Comparison of ENCODE assay signal across 10 cellular contexts in the genomic region with DNA sequence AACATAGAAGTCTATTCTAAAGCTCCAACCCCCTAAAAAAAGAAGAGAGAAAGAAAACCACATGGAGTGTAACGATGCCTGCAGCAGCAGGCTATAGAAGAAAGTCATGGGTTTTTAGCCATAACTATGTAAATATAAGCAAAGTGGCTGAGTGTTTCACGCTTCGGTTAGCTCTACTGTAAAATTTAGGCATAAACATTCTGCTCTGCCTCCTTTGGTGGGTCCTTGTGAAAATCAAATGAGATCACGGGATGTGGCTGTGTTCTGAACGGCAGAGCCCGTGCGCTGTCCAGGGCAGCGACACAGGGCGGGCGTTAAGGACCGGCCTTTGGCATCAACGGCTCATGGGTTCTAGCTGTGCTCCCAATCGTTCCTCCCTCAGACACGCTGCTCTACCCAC.
DNase-seq lines count a peak whose midpoint lies in the region; ATAC-seq and TF ChIP-seq lines count a peak whose summit lies in the region.
"Had no signal": no experiment of that assay in that cellular context is flagged by ENCODE, and none has a peak within 500 bp of the region (broad histone marks: within the 10 kb centered on the region; RNA-seq: fewer than 3 reads in every experiment).

No MANE protein-coding gene starts in this region.

- no peak overlapping the region for H3K4me3 Mint-ChIP-seq in stimulated activated naive CD8-positive, alpha-beta T cell treated with anti-CD3 and anti-CD28 coated beads, Interleukin-15, Interleukin-2, amounts not matched to agents 100 ng/mL and 50 ng/mL, for 24 hours
- no peak overlapping the region for H3K4me3 Mint-ChIP-seq in stimulated activated naive CD8-positive, alpha-beta T cell treated with anti-CD3 and anti-CD28 coated beads, Interleukin-15, amount 100 ng/mL, for 72 hours
- H3K4me3 Mint-ChIP-seq in WTC11 (no peak overlapping the region), Caco-2 (ENCODE audit: unreplicated experiment) (no peak overlapping the region)
- H3K4me3 Mint-ChIP-seq: CD4-positive, alpha-beta memory T cell had no signal

- no peaks in the 10 kb centered on the region for H3K4me1 ChIP-seq in Caco-2

- H3K4me3 ChIP-seq in Caco-2 (ENCODE audit: low read depth, low read length) = no peak overlapping the region

- no TSS peak for BruUV-seq in Caco-2 (replicated peaks; lab: Mats Ljungman, UMichigan)

- POLR2A ChIA-PET in WTC11 (lab: Charles Lee) (interaction anchor here (0.8 kb wide), 1 partner anchor 21 kb away, joined by 5 read pairs; no protein-coding TSS in a partner anchor), Caco-2 (lab: Charles Lee) (no interaction called here)

- CTCF ChIA-PET in WTC11 (lab: Charles Lee) = no interaction called here
- CTCF ChIA-PET in Caco-2 (lab: Charles Lee) = no interaction called here

- no peaks in the 10 kb centered on the region for H3K27me3 ChIP-seq in Caco-2 (replicated peaks; ENCODE audit: control insufficient read depth, insufficient read depth, low read length)

- peaks cover 38% of the 10 kb centered on the region for H3K4me1 Mint-ChIP-seq in stimulated activated naive CD8-positive, alpha-beta T cell treated with anti-CD3 and anti-CD28 coated beads, Interleukin-15, Interleukin-2, amounts not matched to agents 100 ng/mL and 50 ng/mL, for 24 hours (ENCODE audit: low read depth)
- H3K4me1 Mint-ChIP-seq in stimulated activated naive CD8-positive, alpha-beta T cell treated with anti-CD3 and anti-CD28 coated beads, Interleukin-15, amount 100 ng/mL, for 72 hours = peaks cover 38% of the 10 kb centered on the region
- peaks cover 21% of the 10 kb centered on the region for H3K4me1 Mint-ChIP-seq in WTC11
- H3K4me1 Mint-ChIP-seq in Caco-2 (ENCODE audit: low read depth, unreplicated experiment) = no peaks in the 10 kb centered on the region

- no peaks in the 10 kb centered on the region for H3K9me3 ChIP-seq in Caco-2

- peaks cover 85% of the 10 kb centered on the region for H3K36me3 Mint-ChIP-seq in stimulated activated naive CD8-positive, alpha-beta T cell treated with anti-CD3 and anti-CD28 coated beads, Interleukin-15, Interleukin-2, amounts not matched to agents 100 ng/mL and 50 ng/mL, for 24 hours (ENCODE audit: low read depth)
- H3K36me3 Mint-ChIP-seq in WTC11 (peaks cover 64% of the 10 kb centered on the region), Caco-2 (ENCODE audit: insufficient read depth, unreplicated experiment) (peaks cover 7% of the 10 kb centered on the region)

- no peaks in the 10 kb centered on the region for H3K27me3 Mint-ChIP-seq in stimulated activated naive CD8-positive, alpha-beta T cell treated with anti-CD3 and anti-CD28 coated beads, Interleukin-15, Interleukin-2, amounts not matched to agents 100 ng/mL and 50 ng/mL, for 24 hours
- no peaks in the 10 kb centered on the region for H3K27me3 Mint-ChIP-seq in stimulated activated naive CD8-positive, alpha-beta T cell treated with anti-CD3 and anti-CD28 coated beads, Interleukin-15, amount 100 ng/mL, for 72 hours
- H3K27me3 Mint-ChIP-seq in WTC11 (ENCODE audit: low read depth) (no peaks in the 10 kb centered on the region), Caco-2 (ENCODE audit: insufficient read depth, unreplicated experiment) (no peaks in the 10 kb centered on the region)
- H3K27me3 Mint-ChIP-seq: CD4-positive, alpha-beta memory T cell had no signal

- intact Hi-C loops in Caco-2 (cut with micrococcal nuclease; ENCODE audit: unreplicated experiment) = no loop called here

- TF ChIP-seq CTCF in WTC11 (IDR thresholded peaks at IDR 0.05) (no peak), Caco-2 (IDR thresholded peaks at IDR 0.05; ENCODE audit: insufficient read depth in 1 of 2, low read depth in 1 of 2, low read length in 1 of 2, severe bottlenecking in 1 of 2, unreplicated experiment in 1 of 2) (no peak)

- no peaks in the 10 kb centered on the region for H3K9me3 Mint-ChIP-seq in stimulated activated naive CD8-positive, alpha-beta T cell treated with anti-CD3 and anti-CD28 coated beads, Interleukin-15, Interleukin-2, amounts not matched to agents 100 ng/mL and 50 ng/mL, for 24 hours
- no peaks in the 10 kb centered on the region for H3K9me3 Mint-ChIP-seq in stimulated activated naive CD8-positive, alpha-beta T cell treated with anti-CD3 and anti-CD28 coated beads, Interleukin-15, amount 100 ng/mL, for 72 hours
- H3K9me3 Mint-ChIP-seq in WTC11 (peaks cover 8% of the 10 kb centered on the region), Caco-2 (ENCODE audit: unreplicated experiment) (no peaks in the 10 kb centered on the region)

- ATAC-seq in stimulated activated naive CD8-positive, alpha-beta T cell treated with anti-CD3 and anti-CD28 coated beads, Interleukin-15, amount 100 ng/mL, for 72 hours = no peak
- peak; percentile 79 for ATAC-seq in HG02973 (IDR thresholded peaks at IDR 0.05; ENCODE audit: unreplicated experiment)
- ATAC-seq in WTC11 = no peak

- H3K36me3 ChIP-seq in Caco-2 (ENCODE audit: control insufficient read depth, insufficient read depth, low read length) = no peaks in the 10 kb centered on the region

- H3K27ac Mint-ChIP-seq in stimulated activated naive CD8-positive, alpha-beta T cell treated with anti-CD3 and anti-CD28 coated beads, Interleukin-15, Interleukin-2, amounts not matched to agents 100 ng/mL and 50 ng/mL, for 24 hours = peak overlapping the region; percentile 48
- no peak overlapping the region for H3K27ac Mint-ChIP-seq in stimulated activated naive CD8-positive, alpha-beta T cell treated with anti-CD3 and anti-CD28 coated beads, Interleukin-15, amount 100 ng/mL, for 72 hours
- H3K27ac Mint-ChIP-seq in WTC11 (peak overlapping the region; percentile 83), Caco-2 (ENCODE audit: unreplicated experiment) (no peak overlapping the region)

- DNase-seq in stimulated activated naive CD8-positive, alpha-beta T cell treated with anti-CD3 and anti-CD28 coated beads, Interleukin-15, amount 100 ng/mL, for 72 hours = no peak
- DNase-seq in WTC11 (ENCODE audit: low spot score) (no peak), Kasumi-1 (lab: John Stamatoyannopoulos, UW) (no peak), GM03348 (ENCODE audit: low spot score) (no peak), Caco-2 (no peak), GDM1 (lab: John Stamatoyannopoulos, UW) (no peak)
- DNase-seq: CD4-positive, alpha-beta memory T cell; NCI-H2171 had no signal

TF ChIP-seq in WTC11, 78 proteins besides CTCF, POLR2A, EP300 and RAD21 (continues in another document):
- TF ChIP-seq, protein P1, sequence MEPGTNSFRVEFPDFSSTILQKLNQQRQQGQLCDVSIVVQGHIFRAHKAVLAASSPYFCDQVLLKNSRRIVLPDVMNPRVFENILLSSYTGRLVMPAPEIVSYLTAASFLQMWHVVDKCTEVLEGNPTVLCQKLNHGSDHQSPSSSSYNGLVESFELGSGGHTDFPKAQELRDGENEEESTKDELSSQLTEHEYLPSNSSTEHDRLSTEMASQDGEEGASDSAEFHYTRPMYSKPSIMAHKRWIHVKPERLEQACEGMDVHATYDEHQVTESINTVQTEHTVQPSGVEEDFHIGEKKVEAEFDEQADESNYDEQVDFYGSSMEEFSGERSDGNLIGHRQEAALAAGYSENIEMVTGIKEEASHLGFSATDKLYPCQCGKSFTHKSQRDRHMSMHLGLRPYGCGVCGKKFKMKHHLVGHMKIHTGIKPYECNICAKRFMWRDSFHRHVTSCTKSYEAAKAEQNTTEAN (CRISPR knock-in tag; IDR thresholded peaks at IDR 0.05) = no peak
- no peak for TF ChIP-seq HMGA2 (CRISPR knock-in tag; IDR thresholded peaks at IDR 0.05)
- TF ChIP-seq, protein P2, sequence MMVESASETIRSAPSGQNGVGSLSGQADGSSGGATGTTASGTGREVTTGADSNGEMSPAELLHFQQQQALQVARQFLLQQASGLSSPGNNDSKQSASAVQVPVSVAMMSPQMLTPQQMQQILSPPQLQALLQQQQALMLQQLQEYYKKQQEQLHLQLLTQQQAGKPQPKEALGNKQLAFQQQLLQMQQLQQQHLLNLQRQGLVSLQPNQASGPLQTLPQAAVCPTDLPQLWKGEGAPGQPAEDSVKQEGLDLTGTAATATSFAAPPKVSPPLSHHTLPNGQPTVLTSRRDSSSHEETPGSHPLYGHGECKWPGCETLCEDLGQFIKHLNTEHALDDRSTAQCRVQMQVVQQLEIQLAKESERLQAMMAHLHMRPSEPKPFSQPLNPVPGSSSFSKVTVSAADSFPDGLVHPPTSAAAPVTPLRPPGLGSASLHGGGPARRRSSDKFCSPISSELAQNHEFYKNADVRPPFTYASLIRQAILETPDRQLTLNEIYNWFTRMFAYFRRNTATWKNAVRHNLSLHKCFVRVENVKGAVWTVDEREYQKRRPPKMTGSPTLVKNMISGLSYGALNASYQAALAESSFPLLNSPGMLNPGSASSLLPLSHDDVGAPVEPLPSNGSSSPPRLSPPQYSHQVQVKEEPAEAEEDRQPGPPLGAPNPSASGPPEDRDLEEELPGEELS (CRISPR knock-in tag; IDR thresholded peaks at IDR 0.05) = no peak
- no peak for TF ChIP-seq FOXJ3 (CRISPR knock-in tag; IDR thresholded peaks at IDR 0.05; ENCODE audit: borderline replicate concordance)
- TF ChIP-seq, protein P3, sequence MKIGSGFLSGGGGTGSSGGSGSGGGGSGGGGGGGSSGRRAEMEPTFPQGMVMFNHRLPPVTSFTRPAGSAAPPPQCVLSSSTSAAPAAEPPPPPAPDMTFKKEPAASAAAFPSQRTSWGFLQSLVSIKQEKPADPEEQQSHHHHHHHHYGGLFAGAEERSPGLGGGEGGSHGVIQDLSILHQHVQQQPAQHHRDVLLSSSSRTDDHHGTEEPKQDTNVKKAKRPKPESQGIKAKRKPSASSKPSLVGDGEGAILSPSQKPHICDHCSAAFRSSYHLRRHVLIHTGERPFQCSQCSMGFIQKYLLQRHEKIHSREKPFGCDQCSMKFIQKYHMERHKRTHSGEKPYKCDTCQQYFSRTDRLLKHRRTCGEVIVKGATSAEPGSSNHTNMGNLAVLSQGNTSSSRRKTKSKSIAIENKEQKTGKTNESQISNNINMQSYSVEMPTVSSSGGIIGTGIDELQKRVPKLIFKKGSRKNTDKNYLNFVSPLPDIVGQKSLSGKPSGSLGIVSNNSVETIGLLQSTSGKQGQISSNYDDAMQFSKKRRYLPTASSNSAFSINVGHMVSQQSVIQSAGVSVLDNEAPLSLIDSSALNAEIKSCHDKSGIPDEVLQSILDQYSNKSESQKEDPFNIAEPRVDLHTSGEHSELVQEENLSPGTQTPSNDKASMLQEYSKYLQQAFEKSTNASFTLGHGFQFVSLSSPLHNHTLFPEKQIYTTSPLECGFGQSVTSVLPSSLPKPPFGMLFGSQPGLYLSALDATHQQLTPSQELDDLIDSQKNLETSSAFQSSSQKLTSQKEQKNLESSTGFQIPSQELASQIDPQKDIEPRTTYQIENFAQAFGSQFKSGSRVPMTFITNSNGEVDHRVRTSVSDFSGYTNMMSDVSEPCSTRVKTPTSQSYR (CRISPR knock-in tag; IDR thresholded peaks at IDR 0.05) = no peak
- TF ChIP-seq, protein P4, sequence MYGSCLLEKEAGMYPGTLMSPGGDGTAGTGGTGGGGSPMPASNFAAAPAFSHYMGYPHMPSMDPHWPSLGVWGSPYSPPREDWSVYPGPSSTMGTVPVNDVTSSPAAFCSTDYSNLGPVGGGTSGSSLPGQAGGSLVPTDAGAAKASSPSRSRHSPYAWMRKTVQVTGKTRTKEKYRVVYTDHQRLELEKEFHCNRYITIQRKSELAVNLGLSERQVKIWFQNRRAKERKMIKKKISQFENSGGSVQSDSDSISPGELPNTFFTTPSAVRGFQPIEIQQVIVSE (CRISPR knock-in tag; IDR thresholded peaks at IDR 0.05; ENCODE audit: borderline replicate concordance) = no peak

Comparison
In these comparisons a context has a peak if more than half of its experiments do, and no peak if none do; other contexts are left out.
1. H3K27ac Mint-ChIP-seq: peak in stimulated activated naive CD8-positive, alpha-beta T cell treated with anti-CD3 and anti-CD28 coated beads, Interleukin-15, Interleukin-2, amounts not matched to agents 100 ng/mL and 50 ng/mL, for 24 hours (single experiment) and WTC11 (single experiment); none in stimulated activated naive CD8-positive, alpha-beta T cell treated with anti-CD3 and anti-CD28 coated beads, Interleukin-15, amount 100 ng/mL, for 72 hours (0 of 2) and Caco-2 (single experiment).